Comparison of ENCODE assay signal across 28 cellular contexts in the genomic region with DNA sequence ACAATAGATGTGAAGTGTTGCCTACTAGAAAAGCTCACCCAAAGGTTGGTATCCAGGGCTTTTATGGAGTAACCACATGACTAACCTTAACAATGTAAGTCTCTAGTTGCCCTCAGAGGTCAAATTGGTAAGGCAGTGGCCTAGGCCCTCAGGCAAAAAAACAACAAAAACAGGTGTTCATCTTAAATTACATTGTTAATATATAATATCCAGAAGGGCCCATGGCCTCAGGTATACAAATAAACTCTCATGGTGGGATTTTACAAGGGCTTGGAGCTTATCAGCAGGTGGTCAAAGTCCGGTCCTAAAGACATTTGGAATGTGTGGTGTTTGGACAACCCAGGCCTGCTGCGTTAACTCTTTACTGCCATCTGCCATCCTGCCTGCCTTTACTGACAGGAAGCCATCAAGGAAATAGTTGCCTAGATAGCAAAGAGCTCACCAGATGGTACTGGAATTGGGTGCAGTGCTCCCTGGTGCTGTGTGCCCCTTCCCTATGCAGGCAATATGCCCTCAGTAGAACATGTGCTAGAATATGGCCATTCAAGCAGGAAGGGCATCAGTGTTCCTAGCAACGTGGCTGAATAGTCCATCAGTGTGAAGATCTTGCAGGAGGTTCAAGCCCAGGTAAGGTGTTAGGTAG. TPM values are rescaled to one million over a fixed set of nuclear protein-coding genes. Genes with fewer than 3 reads are reported as not detected.
DNase-seq lines count a peak whose midpoint lies in the region; ATAC-seq and FAIRE-seq lines count a peak whose summit lies in the region.
"Had no signal": no experiment of that assay in that cellular context is flagged by ENCODE, and none has a peak within 500 bp of the region (broad histone marks: within the 10 kb centered on the region; RNA-seq: fewer than 3 reads in every experiment).

No MANE protein-coding gene starts in this region.

- peak; percentile 98 for FAIRE-seq in G401.6 (lab: Jason Lieb, UNC)
- FAIRE-seq: islet of Langerhans had no signal

- DNase-seq in COLO668 (lab: John Stamatoyannopoulos, UW; ENCODE audit: unreplicated experiment) (peak; percentile 89), NCI-H524 (lab: John Stamatoyannopoulos, UW) (peak; percentile 90 to 96), left lobe of liver (ENCODE audit: low spot score) (no peak), RKO (ENCODE audit: low spot score) (no peak), ureter (ENCODE audit: low spot score) (no peak)
- DNase-seq: activated CD4-positive, CD25-positive, alpha-beta regulatory T cell treated with anti-CD3 and anti-CD28 coated beads, Interleukin-2, amount 50 U/mL, for 72 hours; activated CD8-positive, alpha-beta T cell treated with anti-CD3 and anti-CD28 coated beads, Interleukin-2, amount 10 ng/mL, durations not matched to agents 7 days and 5 days; activated T-cell treated with anti-CD3 and anti-CD28 coated beads, Interleukin-2, amount 50 U/mL, for 1 hour; CD4-positive, alpha-beta T cell; DMS79 treated with DMSO at 0.1 percent for 48 hours; effector memory CD4-positive, alpha-beta T cell; foreskin melanocyte; GM23248; hippocampal formation; lower lobe of right lung; NCI-H2081; NCI-H510A; retina; spleen; stimulated activated CD4-positive, alpha-beta T cell treated with anti-CD3 and anti-CD28 coated beads, Interleukin-4, amount 100 ng/mL, for 1 hour; stimulated activated naive CD4-positive, alpha-beta T cell treated with Interleukin-2 at 50 U/mL for 16 hours; SW 1271 had no signal

- ATAC-seq in left lobe of liver (peak; percentile 65), HG03354 (IDR thresholded peaks at IDR 0.05; ENCODE audit: poor library complexity, severe bottlenecking, unreplicated experiment) (no peak), HG03135 (IDR thresholded peaks at IDR 0.05; ENCODE audit: unreplicated experiment) (no peak)
- ATAC-seq: activated CD8-positive, alpha-beta T cell treated with anti-CD3 and anti-CD28 coated beads, Interleukin-2, amount 10 ng/mL, durations not matched to agents 7 days and 5 days; esophagus mucosa; lower lobe of right lung; Right ventricle myocardium inferior had no signal

RNA-seq across cellular contexts. Expression of a gene that starts 36.2 kb away (rescaled TPM):
- total RNA-seq in left lobe of liver (146 TPM), ureter (274 TPM)

RNA-seq across cellular contexts. Expression of a gene that starts 59.4 kb away (rescaled TPM):
- total RNA-seq in left lobe of liver (not detected), ureter (5.0 TPM)
- total RNA-seq: CD4-positive, alpha-beta T cell; esophagus mucosa had no signal

Comparison
In these comparisons a context has a peak if more than half of its experiments do, and no peak if none do; other contexts are left out.
1. DNase-seq: peak in COLO668 (single experiment) and NCI-H524 (2 of 2); none in left lobe of liver (single experiment), RKO (single experiment) and ureter (single experiment).